9 cellular contexts compared by ENCODE assay signal in genomic region chr15:48800811-48801460, GRCh38. TPM values are rescaled to one million over a fixed set of nuclear protein-coding genes. Genes with fewer than 3 reads are reported as not detected.
DNase-seq lines count a peak whose midpoint lies in the region; ATAC-seq, FAIRE-seq and TF ChIP-seq lines count a peak whose summit lies in the region.
"Had no signal": no experiment of that assay in that cellular context is flagged by ENCODE, and none has a peak within 500 bp of the region (broad histone marks: within the 10 kb centered on the region; RNA-seq: fewer than 3 reads in every experiment).

No MANE protein-coding gene starts in this region.

- no peak for TF ChIP-seq POLR2A in GM12891 (IDR thresholded peaks at IDR 0.05; ENCODE audit: low read depth, low read length)
- no peak for TF ChIP-seq POLR2A in erythroblast (IDR thresholded peaks at IDR 0.05; ENCODE audit: low read length)

- DNase-seq in GM12891 (ENCODE audit: insufficient read length, low spot score): no peak
- peak; percentile 39 for DNase-seq in NCI-H69 (lab: John Stamatoyannopoulos, UW)
- DNase-seq in erythroblast (lab: John Stamatoyannopoulos, UW): peak; percentile 34 to 58
- peak; percentile 50 for DNase-seq in renal cortical epithelial cell (ENCODE audit: low read depth)
- DNase-seq in NCI-H146 treated with DMSO at 0.1 percent for 48 hours (lab: John Stamatoyannopoulos, UW; ENCODE audit: unreplicated experiment): no peak
- DNase-seq in activated T-cell treated with anti-CD3 and anti-CD28 coated beads, Interleukin-2, amount 50 U/mL, for 1 hour: no peak
- DNase-seq: naive B cell had no signal

- ATAC-seq in GM19395 (IDR thresholded peaks at IDR 0.05; ENCODE audit: unreplicated experiment): no peak
- no peak for ATAC-seq in GM18868 (IDR thresholded peaks at IDR 0.05; ENCODE audit: unreplicated experiment)

- FAIRE-seq in GM12891 (lab: Jason Lieb, UNC): peak; percentile 85

TF ChIP-seq in GM12891, 5 proteins besides CTCF, POLR2A, EP300 and RAD21:
- no peak for TF ChIP-seq POU2F2 (IDR thresholded peaks at IDR 0.05; ENCODE audit: low read depth, low read length)
- no peak for TF ChIP-seq PAX5 (IDR thresholded peaks at IDR 0.05; ENCODE audit: insufficient read depth, low read length, severe bottlenecking)
- no peak for TF ChIP-seq SPI1 (IDR thresholded peaks at IDR 0.05; ENCODE audit: low read depth, low read length)
- no peak for TF ChIP-seq TAF1 (IDR thresholded peaks at IDR 0.05; ENCODE audit: low read depth, low read length)
- no peak for TF ChIP-seq POLR2AphosphoS5 (IDR thresholded peaks at IDR 0.05; ENCODE audit: low read depth, low read length)

RNA-seq across cellular contexts. Expression of gene CEP152, which starts 9.9 kb away (rescaled TPM):
- 4.2 TPM for polyA plus RNA-seq in GM12891 (2012; ENCODE audit: low read depth, missing spikeins)
- total RNA-seq in renal cortical epithelial cell: 4.7 and 7.1 TPM in 2 replicates

Comparison
In these comparisons a context has a peak if more than half of its experiments do, and no peak if none do; other contexts are left out.
1. DNase-seq: peak in NCI-H69 (single experiment), erythroblast (2 of 2) and renal cortical epithelial cell (single experiment); none in GM12891 (single experiment), NCI-H146 treated with DMSO at 0.1 percent for 48 hours (single experiment) and activated T-cell treated with anti-CD3 and anti-CD28 coated beads, Interleukin-2, amount 50 U/mL, for 1 hour (single experiment).